In the genomic region with DNA sequence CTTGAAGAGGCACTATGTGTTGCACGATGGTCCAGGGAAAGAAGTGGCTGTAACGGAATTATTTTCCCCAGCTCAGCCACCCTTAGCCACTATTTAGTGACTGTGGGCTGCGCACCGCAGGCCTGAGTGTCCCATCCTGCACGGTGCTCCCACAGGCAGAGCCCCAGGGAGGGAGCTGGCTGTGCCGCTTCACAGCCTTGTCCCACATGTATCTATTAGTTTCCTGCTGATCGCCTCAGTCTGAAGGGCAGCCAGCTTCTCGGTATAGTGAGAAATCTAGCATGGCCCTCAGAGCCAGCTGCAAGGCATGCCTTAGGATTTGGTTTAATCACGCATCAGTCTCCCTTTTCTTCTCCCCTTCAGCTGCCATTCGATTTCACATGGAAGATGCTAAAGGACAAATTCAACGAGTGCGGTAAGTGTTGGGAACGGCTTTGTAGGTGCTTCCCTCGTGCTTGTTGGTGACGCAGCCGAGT, we compare ENCODE assay signal across 12 cellular contexts. TPM values are rescaled to one million over a fixed set of nuclear protein-coding genes. Genes with fewer than 3 reads are reported as not detected.
DNase-seq lines count a peak whose midpoint lies in the region; ATAC-seq and TF ChIP-seq lines count a peak whose summit lies in the region.
"Had no signal": no experiment of that assay in that cellular context is flagged by ENCODE, and none has a peak within 500 bp of the region (broad histone marks: within the 10 kb centered on the region; RNA-seq: fewer than 3 reads in every experiment).

No MANE protein-coding gene starts in this region.

- intact Hi-C loops in activated CD4-positive, alpha-beta T cell treated with anti-CD3 and anti-CD28 coated beads for 36 hours (cut with DNase I, micrococcal nuclease): loop anchor here in 1 of 2 experiments (1.0 to 2.0 kb wide), 2 partner anchors 27 to 42 kb away; a partner anchor contains a TSS
- intact Hi-C loops in uterus (cut with DNase I; ENCODE audit: low total_unique reads): no loop called here

- H4K20me1 ChIP-seq in Loucy (ENCODE audit: insufficient read depth, low read length, poor library complexity, severe bottlenecking): peaks cover 60% of the 10 kb centered on the region

- peaks cover 63% of the 10 kb centered on the region for H3K36me3 Mint-ChIP-seq in activated CD4-positive, alpha-beta T cell treated with anti-CD3 and anti-CD28 coated beads for 36 hours (ENCODE audit: low read depth)

- no peak for TF ChIP-seq CTCF in Loucy (conservative IDR thresholded peaks at IDR 0.05; ENCODE audit: low read length)
- TF ChIP-seq CTCF in neutrophil (IDR thresholded peaks at IDR 0.05): no peak
- no peak for TF ChIP-seq CTCF in uterus (IDR thresholded peaks at IDR 0.05)

- H3K4me1 ChIP-seq in Loucy (ENCODE audit: insufficient read depth, low read length, poor library complexity, severe bottlenecking) (peaks cover 18% of the 10 kb centered on the region), neutrophil (ENCODE audit: control insufficient read depth in 1 of 2, insufficient read depth in 1 of 2, low read depth in 1 of 2, low read length in 1 of 2) (peaks cover 83 to 86% of the 10 kb centered on the region in 2 experiments), uterus (no peaks in the 10 kb centered on the region)
- H3K4me1 ChIP-seq: HAP-1 had no signal

- TF ChIP-seq POLR2A in uterus (IDR thresholded peaks at IDR 0.05): no peak

- no peak for DNase-seq in activated CD4-positive, alpha-beta T cell treated with anti-CD3 and anti-CD28 coated beads for 36 hours
- DNase-seq in activated CD4-positive, alpha-beta T cell treated with anti-CD3 and anti-CD28 coated beads for 1 hour: no peak
- DNase-seq in uterus (no peak), EL (no peak)
- no peak for DNase-seq in stimulated activated CD4-positive, alpha-beta T cell treated with anti-CD3 and anti-CD28 coated beads, Interleukin-2, amount 100 ng/mL, for 48 hours

- POLR2A ChIA-PET in activated CD4-positive, alpha-beta T cell treated with anti-CD3 and anti-CD28 coated beads for 36 hours (lab: Charles Lee): interaction anchor here (0.5 to 0.8 kb wide), 5 partner anchors 27 to 793 kb away, joined by 3 to 8 read pairs (median 3); a partner anchor contains a TSS

- H3K9me3 Mint-ChIP-seq in activated CD4-positive, alpha-beta T cell treated with anti-CD3 and anti-CD28 coated beads for 36 hours (ENCODE audit: low read depth): no peaks in the 10 kb centered on the region

- no peak overlapping the region for H2AFZ ChIP-seq in Loucy (ENCODE audit: low read length)

- peaks cover 46% of the 10 kb centered on the region for H3K79me2 ChIP-seq in Loucy (ENCODE audit: insufficient read depth, low read length)

- H3K27me3 ChIP-seq in Loucy (ENCODE audit: insufficient read depth, low read length, poor library complexity, severe bottlenecking) (no peaks in the 10 kb centered on the region), neutrophil (no peaks in the 10 kb centered on the region), uterus (no peaks in the 10 kb centered on the region)
- H3K27me3 ChIP-seq: cardiac muscle cell had no signal

- peak overlapping the region; percentile 19 for H3K4me3 ChIP-seq in Loucy (ENCODE audit: low read length, poor library complexity, severe bottlenecking)
- peak overlapping the region; percentile 30 to 51 for H3K4me3 ChIP-seq in neutrophil (ENCODE audit: low read depth in 1 of 2, low read length in 1 of 2)
- no peak overlapping the region for H3K4me3 ChIP-seq in uterus
- H3K4me3 ChIP-seq: cardiac muscle cell, HAP-1 had no signal

- CTCF ChIA-PET in activated CD4-positive, alpha-beta T cell treated with anti-CD3 and anti-CD28 coated beads for 36 hours (lab: Charles Lee): interaction anchor here (0.6 to 1.7 kb wide), 9 partner anchors 17 to 145 kb away, joined by 3 to 10 read pairs (median 5); a partner anchor contains a TSS

- H3K36me3 ChIP-seq in Loucy (ENCODE audit: insufficient read depth, low read length): peaks cover 94% of the 10 kb centered on the region
- H3K36me3 ChIP-seq in neutrophil: peaks cover 68% of the 10 kb centered on the region
- no peaks in the 10 kb centered on the region for H3K36me3 ChIP-seq in uterus

- peak overlapping the region; percentile 51 for H3K4me2 ChIP-seq in Loucy (ENCODE audit: low read depth, low read length, poor library complexity, severe bottlenecking)

- no peak overlapping the region for H3K9ac ChIP-seq in Loucy (ENCODE audit: low read depth, low read length, poor library complexity, severe bottlenecking)

- no peak overlapping the region for H3K4me3 Mint-ChIP-seq in activated CD4-positive, alpha-beta T cell treated with anti-CD3 and anti-CD28 coated beads for 36 hours

- H3K9me2 ChIP-seq in Loucy (replicated peaks; ENCODE audit: low read depth, low read length): no peaks in the 10 kb centered on the region

- 0 out of 2 replicates have a peak, but pooled peaks cover 6% of the 10 kb centered on the region for H3F3A ChIP-seq in Loucy (ENCODE audit: low read depth)

- peak overlapping the region; percentile 83 for H3K27ac ChIP-seq in cingulate gyrus (ENCODE audit: low read depth, low read length)
- peak overlapping the region; percentile 98 for H3K27ac ChIP-seq in neutrophil
- no peak overlapping the region for H3K27ac ChIP-seq in uterus
- H3K27ac ChIP-seq: cardiac muscle cell had no signal

- no peaks in the 10 kb centered on the region for H3K9me3 ChIP-seq in Loucy (ENCODE audit: insufficient read depth, low read depth, low read length)
- H3K9me3 ChIP-seq in neutrophil: no peaks in the 10 kb centered on the region
- H3K9me3 ChIP-seq in uterus: no peaks in the 10 kb centered on the region
- H3K9me3 ChIP-seq: HAP-1 had no signal

- peaks cover 41% of the 10 kb centered on the region for H3K4me1 Mint-ChIP-seq in activated CD4-positive, alpha-beta T cell treated with anti-CD3 and anti-CD28 coated beads for 36 hours

- no peaks in the 10 kb centered on the region for H3K27me3 Mint-ChIP-seq in activated CD4-positive, alpha-beta T cell treated with anti-CD3 and anti-CD28 coated beads for 36 hours

- no peak for ATAC-seq in activated CD4-positive, alpha-beta T cell treated with anti-CD3 and anti-CD28 coated beads for 36 hours

- H3K27ac Mint-ChIP-seq in activated CD4-positive, alpha-beta T cell treated with anti-CD3 and anti-CD28 coated beads for 36 hours: peak overlapping the region; percentile 95

RNA-seq across cellular contexts. Expression of a gene that starts 15.7 kb away (rescaled TPM):
- total RNA-seq in activated CD4-positive, alpha-beta T cell treated with anti-CD3 and anti-CD28 coated beads for 36 hours: 1 to 10 TPM in 1 of 2 experiments, under 1 TPM in 1; 0.90 to 1.1 TPM
- total RNA-seq in uterus: 1 to 10 TPM in 1 of 4 donors, under 1 TPM in 1, not detected in 2; 0.97 to 3.0 TPM
- total RNA-seq: A172, RPMI7951 had no signal

RNA-seq across cellular contexts. Expression of a gene that starts 27.3 kb away (rescaled TPM):
- total RNA-seq in activated CD4-positive, alpha-beta T cell treated with anti-CD3 and anti-CD28 coated beads for 36 hours: 10 to 100 TPM; 21.0 to 23.7 TPM
- total RNA-seq in uterus: 100 to 1,000 TPM in 1 of 4 donors, 10 to 100 TPM in 3; 11.6 to 275 (median 24.4) TPM

RNA-seq across cellular contexts. Expression of a gene that starts 41.9 kb away (rescaled TPM):
- 100 to 1,000 TPM; 250 to 304 TPM for total RNA-seq in activated CD4-positive, alpha-beta T cell treated with anti-CD3 and anti-CD28 coated beads for 36 hours
- total RNA-seq in uterus: 100 to 1,000 TPM in 2 of 4 donors, 10 to 100 TPM in 2; 50.3 to 186 (median 98.5) TPM

Comparison
In these comparisons a context has a peak if more than half of its experiments do, and no peak if none do; other contexts are left out.
1. H3K4me3 ChIP-seq: peak in Loucy (single experiment) and neutrophil (2 of 2); none in uterus (0 of 2).
2. H3K27ac ChIP-seq: peak in cingulate gyrus (single experiment) and neutrophil (single experiment); none in uterus (0 of 2).